In the genomic region with DNA sequence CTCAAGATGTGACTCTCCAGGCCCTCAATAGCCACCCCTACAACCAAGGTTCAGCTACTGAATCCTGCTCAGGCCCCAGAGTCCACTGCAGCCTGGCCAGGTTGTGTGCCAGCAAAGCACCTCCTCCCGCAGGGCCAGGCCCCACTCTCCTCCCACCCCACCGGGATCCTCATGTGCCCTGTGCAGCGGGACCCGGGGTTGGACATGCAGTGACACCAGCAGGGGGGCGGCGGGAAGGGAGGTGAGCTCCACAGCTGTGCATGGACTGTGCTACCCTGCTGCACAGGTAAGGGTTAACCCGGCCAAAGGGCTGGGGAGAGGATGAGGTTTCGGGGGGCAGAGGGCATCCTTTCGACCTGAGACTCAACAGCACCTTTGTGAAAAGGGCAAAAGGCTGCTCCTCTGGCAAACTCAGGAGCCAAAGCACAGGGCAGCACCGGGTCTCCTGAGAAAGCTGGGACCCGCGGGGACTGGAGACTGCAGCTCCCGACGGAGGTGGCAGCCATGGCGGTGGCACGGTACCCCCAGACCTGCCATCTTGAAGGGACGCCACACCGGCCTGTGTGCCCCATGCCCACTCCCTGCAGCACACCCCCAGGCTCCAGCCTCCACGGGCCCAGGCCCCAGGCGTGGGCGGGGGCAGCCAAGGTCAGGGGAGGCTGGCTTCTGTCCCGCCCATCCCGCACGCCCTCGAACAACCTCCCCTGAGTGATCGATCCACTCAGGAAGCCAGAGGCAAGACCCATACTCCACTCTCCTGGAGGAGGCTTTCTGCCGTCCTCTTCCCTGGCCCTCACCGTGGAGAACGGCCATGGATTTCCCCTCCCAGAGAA, we compare ENCODE assay signal across 1 cellular context.
TF ChIP-seq lines count a peak whose summit lies in the region.

No MANE protein-coding gene starts in this region.

TF ChIP-seq in SK-N-SH, 30 proteins besides CTCF, POLR2A, EP300 and RAD21 (continued from another document):
- TF ChIP-seq, protein P1, sequence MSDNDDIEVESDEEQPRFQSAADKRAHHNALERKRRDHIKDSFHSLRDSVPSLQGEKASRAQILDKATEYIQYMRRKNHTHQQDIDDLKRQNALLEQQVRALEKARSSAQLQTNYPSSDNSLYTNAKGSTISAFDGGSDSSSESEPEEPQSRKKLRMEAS (IDR thresholded peaks at IDR 0.05; ENCODE audit: low read depth) = no peak
- TF ChIP-seq ELF1 (IDR thresholded peaks at IDR 0.05) (no peak), SIN3A (IDR thresholded peaks at IDR 0.05; ENCODE audit: borderline replicate concordance, low read depth, low read length) (no peak), FOXM1 (IDR thresholded peaks at IDR 0.05; ENCODE audit: low read depth) (no peak), YY1 (IDR thresholded peaks at IDR 0.05; ENCODE audit: low read depth) (no peak), CHD2 (IDR thresholded peaks at IDR 0.05; ENCODE audit: low read length, partially characterized antibody) (no peak), GATA2 (CRISPR knock-in tag; IDR thresholded peaks at IDR 0.05) (no peak), TEAD4 (IDR thresholded peaks at IDR 0.05; ENCODE audit: borderline replicate concordance, insufficient read depth) (no peak), TAF1 (IDR thresholded peaks at IDR 0.05; ENCODE audit: borderline replicate concordance, low read depth, low read length) (no peak), NFIC (IDR thresholded peaks at IDR 0.05; ENCODE audit: borderline replicate concordance) (no peak), FOSL2 (IDR thresholded peaks at IDR 0.05; ENCODE audit: borderline replicate concordance, low read depth) (no peak), GABPA (IDR thresholded peaks at IDR 0.05; ENCODE audit: low read depth) (no peak)
- TF ChIP-seq, protein P2, sequence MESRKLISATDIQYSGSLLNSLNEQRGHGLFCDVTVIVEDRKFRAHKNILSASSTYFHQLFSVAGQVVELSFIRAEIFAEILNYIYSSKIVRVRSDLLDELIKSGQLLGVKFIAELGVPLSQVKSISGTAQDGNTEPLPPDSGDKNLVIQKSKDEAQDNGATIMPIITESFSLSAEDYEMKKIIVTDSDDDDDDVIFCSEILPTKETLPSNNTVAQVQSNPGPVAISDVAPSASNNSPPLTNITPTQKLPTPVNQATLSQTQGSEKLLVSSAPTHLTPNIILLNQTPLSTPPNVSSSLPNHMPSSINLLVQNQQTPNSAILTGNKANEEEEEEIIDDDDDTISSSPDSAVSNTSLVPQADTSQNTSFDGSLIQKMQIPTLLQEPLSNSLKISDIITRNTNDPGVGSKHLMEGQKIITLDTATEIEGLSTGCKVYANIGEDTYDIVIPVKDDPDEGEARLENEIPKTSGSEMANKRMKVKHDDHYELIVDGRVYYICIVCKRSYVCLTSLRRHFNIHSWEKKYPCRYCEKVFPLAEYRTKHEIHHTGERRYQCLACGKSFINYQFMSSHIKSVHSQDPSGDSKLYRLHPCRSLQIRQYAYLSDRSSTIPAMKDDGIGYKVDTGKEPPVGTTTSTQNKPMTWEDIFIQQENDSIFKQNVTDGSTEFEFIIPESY (IDR thresholded peaks at IDR 0.05; ENCODE audit: borderline replicate concordance, low read depth) = no peak
- TF ChIP-seq, protein P3, sequence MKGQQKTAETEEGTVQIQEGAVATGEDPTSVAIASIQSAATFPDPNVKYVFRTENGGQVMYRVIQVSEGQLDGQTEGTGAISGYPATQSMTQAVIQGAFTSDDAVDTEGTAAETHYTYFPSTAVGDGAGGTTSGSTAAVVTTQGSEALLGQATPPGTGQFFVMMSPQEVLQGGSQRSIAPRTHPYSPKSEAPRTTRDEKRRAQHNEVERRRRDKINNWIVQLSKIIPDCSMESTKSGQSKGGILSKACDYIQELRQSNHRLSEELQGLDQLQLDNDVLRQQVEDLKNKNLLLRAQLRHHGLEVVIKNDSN (IDR thresholded peaks at IDR 0.05; ENCODE audit: borderline replicate concordance, low read depth) = no peak
- TF ChIP-seq, protein P4, sequence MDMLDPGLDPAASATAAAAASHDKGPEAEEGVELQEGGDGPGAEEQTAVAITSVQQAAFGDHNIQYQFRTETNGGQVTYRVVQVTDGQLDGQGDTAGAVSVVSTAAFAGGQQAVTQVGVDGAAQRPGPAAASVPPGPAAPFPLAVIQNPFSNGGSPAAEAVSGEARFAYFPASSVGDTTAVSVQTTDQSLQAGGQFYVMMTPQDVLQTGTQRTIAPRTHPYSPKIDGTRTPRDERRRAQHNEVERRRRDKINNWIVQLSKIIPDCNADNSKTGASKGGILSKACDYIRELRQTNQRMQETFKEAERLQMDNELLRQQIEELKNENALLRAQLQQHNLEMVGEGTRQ (IDR thresholded peaks at IDR 0.05; ENCODE audit: borderline replicate concordance, low read depth, low read length) = no peak
- TF ChIP-seq, protein P5, sequence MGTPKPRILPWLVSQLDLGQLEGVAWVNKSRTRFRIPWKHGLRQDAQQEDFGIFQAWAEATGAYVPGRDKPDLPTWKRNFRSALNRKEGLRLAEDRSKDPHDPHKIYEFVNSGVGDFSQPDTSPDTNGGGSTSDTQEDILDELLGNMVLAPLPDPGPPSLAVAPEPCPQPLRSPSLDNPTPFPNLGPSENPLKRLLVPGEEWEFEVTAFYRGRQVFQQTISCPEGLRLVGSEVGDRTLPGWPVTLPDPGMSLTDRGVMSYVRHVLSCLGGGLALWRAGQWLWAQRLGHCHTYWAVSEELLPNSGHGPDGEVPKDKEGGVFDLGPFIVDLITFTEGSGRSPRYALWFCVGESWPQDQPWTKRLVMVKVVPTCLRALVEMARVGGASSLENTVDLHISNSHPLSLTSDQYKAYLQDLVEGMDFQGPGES (IDR thresholded peaks at IDR 0.05; ENCODE audit: low read depth, low read length) = no peak
